In genomic region chrX:149927964-149928258, GRCh38 we compare ENCODE assay signal across 18 cellular contexts. TPM values are rescaled to one million over a fixed set of nuclear protein-coding genes. Genes with fewer than 3 reads are reported as not detected.
"Had no signal": no experiment of that assay in that cellular context is flagged by ENCODE, and none has a peak within 500 bp of the region (broad histone marks: within the 10 kb centered on the region; RNA-seq: fewer than 3 reads in every experiment).

No MANE protein-coding gene starts in this region.

RNA-seq across cellular contexts. Expression of gene HSFX4, which starts 1.5 kb away (rescaled TPM):
- total RNA-seq: activated CD4-positive, alpha-beta memory T cell treated with anti-CD3 and anti-CD28 coated beads, Interleukin-2, amount 10 ng/mL, durations not matched to agents 7 days and 5 days; activated CD4-positive, alpha-beta T cell treated with anti-CD3 and anti-CD28 coated beads, Interleukin-2, amount 10 ng/mL, durations not matched to agents 7 days and 5 days; bronchial epithelial cell; endodermal cell; esophagus mucosa; left cardiac atrium; left ventricle myocardium superior; lung microvascular endothelial cell; mesenteric fat pad; mucosa of descending colon; myocyte; natural killer cell treated with Interleukin-12 subunit alpha and Interleukin-12 subunit beta and Interleukin-15 and Interleukin-18, amount 100 ng/mL, for 72 hours; omental fat pad; pulmonary artery endothelial cell; right atrium auricular region; smooth muscle cell; transverse colon; urinary bladder had no signal

RNA-seq across cellular contexts. Expression of gene MAGEA8, which starts 46.9 kb away (rescaled TPM):
- total RNA-seq: activated CD4-positive, alpha-beta memory T cell treated with anti-CD3 and anti-CD28 coated beads, Interleukin-2, amount 10 ng/mL, durations not matched to agents 7 days and 5 days; activated CD4-positive, alpha-beta T cell treated with anti-CD3 and anti-CD28 coated beads, Interleukin-2, amount 10 ng/mL, durations not matched to agents 7 days and 5 days; bronchial epithelial cell; endodermal cell; esophagus mucosa; left cardiac atrium; left ventricle myocardium superior; lung microvascular endothelial cell; mesenteric fat pad; mucosa of descending colon; myocyte; natural killer cell treated with Interleukin-12 subunit alpha and Interleukin-12 subunit beta and Interleukin-15 and Interleukin-18, amount 100 ng/mL, for 72 hours; omental fat pad; pulmonary artery endothelial cell; right atrium auricular region; smooth muscle cell; transverse colon; urinary bladder had no signal
